18 cellular contexts compared by ENCODE assay signal in the genomic region with DNA sequence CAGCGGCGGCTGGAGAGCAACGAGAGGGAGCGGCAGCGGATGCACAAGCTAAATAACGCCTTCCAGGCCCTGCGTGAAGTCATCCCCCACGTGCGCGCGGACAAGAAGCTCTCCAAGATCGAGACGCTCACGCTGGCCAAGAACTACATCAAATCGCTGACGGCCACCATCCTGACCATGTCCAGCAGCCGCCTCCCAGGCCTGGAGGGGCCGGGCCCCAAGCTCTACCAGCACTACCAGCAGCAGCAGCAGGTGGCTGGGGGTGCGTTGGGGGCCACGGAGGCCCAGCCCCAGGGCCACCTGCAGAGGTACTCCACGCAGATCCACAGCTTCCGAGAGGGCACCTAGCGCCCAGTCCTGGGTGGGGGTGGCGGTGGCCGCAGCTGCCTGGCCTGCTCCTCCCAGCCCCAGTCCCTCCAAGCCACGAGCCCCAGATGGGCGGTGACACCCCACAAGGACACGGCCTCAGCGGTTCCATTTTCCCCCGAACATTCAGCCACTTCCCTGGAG. TPM values are rescaled to one million over a fixed set of nuclear protein-coding genes. Genes with fewer than 3 reads are reported as not detected.
A peak's percentile ranks its signal among the peaks of the same experiment; 100 is the strongest.
DNase-seq lines count a peak whose midpoint lies in the region; ATAC-seq and TF ChIP-seq lines count a peak whose summit lies in the region.
"Had no signal": no experiment of that assay in that cellular context is flagged by ENCODE, and none has a peak within 500 bp of the region (broad histone marks: within the 10 kb centered on the region; RNA-seq: fewer than 3 reads in every experiment).

No MANE protein-coding gene starts in this region.

- peaks cover 4% of the 10 kb centered on the region for H3K4me1 Mint-ChIP-seq in endothelial cell (ENCODE audit: unreplicated experiment)

- H3K27me3 Mint-ChIP-seq in endothelial cell (ENCODE audit: unreplicated experiment): peaks cover 9% of the 10 kb centered on the region
- H3K27me3 Mint-ChIP-seq: activated CD4-positive, alpha-beta memory T cell treated with anti-CD3 and anti-CD28 coated beads, Interleukin-2, amount 10 ng/mL, durations not matched to agents 7 days and 5 days had no signal

- TF ChIP-seq CTCF in GM06990 (IDR thresholded peaks at IDR 0.05; ENCODE audit: insufficient read depth, low read length, poor library complexity, severe bottlenecking) (no peak), endothelial cell (IDR thresholded peaks at IDR 0.05; ENCODE audit: unreplicated experiment) (no peak), osteoblast (IDR thresholded peaks at IDR 0.05; ENCODE audit: extremely low read depth, low read depth, low read length) (no peak)

- H2AFZ ChIP-seq in osteoblast (ENCODE audit: low read length): no peak overlapping the region

- no peak overlapping the region for H3K27ac Mint-ChIP-seq in endothelial cell (ENCODE audit: unreplicated experiment)
- H3K27ac Mint-ChIP-seq: activated CD4-positive, alpha-beta memory T cell treated with anti-CD3 and anti-CD28 coated beads, Interleukin-2, amount 10 ng/mL, durations not matched to agents 7 days and 5 days; activated T-helper 1 cell treated with anti-CD3 and anti-CD28 coated beads, Interleukin-12 subunit alpha, Interleukin-12 subunit beta, Interleukin-2, Interleukin-4 antibody, amounts not matched to agents 30 ng/mL and 10 ng/mL and 1 ng/mL, durations not matched to agents 14 hours and 24 hours and 36 hours had no signal

- H3K36me3 ChIP-seq in BLaER1 (peaks cover 20% of the 10 kb centered on the region), GM06990 (ENCODE audit: control insufficient read depth, insufficient read depth, low read length) (no peaks in the 10 kb centered on the region; the same call in none of the 2 replicates), osteoblast (ENCODE audit: insufficient read depth, low read length) (no peaks in the 10 kb centered on the region)

- H3K27ac ChIP-seq in BLaER1 (no peak overlapping the region), osteoblast (ENCODE audit: low read depth, low read length) (no peak overlapping the region)
- H3K27ac ChIP-seq: thoracic aorta had no signal

- no peaks in the 10 kb centered on the region for H3K79me2 ChIP-seq in osteoblast (ENCODE audit: insufficient read depth, low read length)

- H3K27me3 ChIP-seq in BLaER1 (no peaks in the 10 kb centered on the region), GM06990 (replicated peaks; ENCODE audit: control insufficient read depth, insufficient read depth, low read length) (no peaks in the 10 kb centered on the region), osteoblast (ENCODE audit: insufficient read depth, low read length) (no peaks in the 10 kb centered on the region)

- no peaks in the 10 kb centered on the region for H4K20me1 ChIP-seq in BLaER1
- no peaks in the 10 kb centered on the region for H4K20me1 ChIP-seq in osteoblast (ENCODE audit: insufficient read depth, low read length)

- H3K4me2 ChIP-seq in BLaER1: peak overlapping the region; percentile 69; the same call in 1 of the 2 replicates
- H3K4me2 ChIP-seq in osteoblast (ENCODE audit: insufficient read depth, low read length): no peak overlapping the region

- DNase-seq in GM06990 (ENCODE audit: extremely low read depth, insufficient read length) (no peak), endothelial cell (ENCODE audit: low spot score) (no peak), osteoblast (ENCODE audit: insufficient read length, low spot score, missing footprints) (peak; percentile 70), kidney tubule cell (ENCODE audit: low spot score) (no peak)
- DNase-seq in NK-92 treated with Interleukin-12 subunit alpha and Interleukin-12 subunit beta, amount 100 ng/mL, for 24 hours (lab: John Stamatoyannopoulos, UW): no peak
- DNase-seq: activated CD4-positive, alpha-beta memory T cell treated with anti-CD3 and anti-CD28 coated beads, Interleukin-2, amount 10 ng/mL, durations not matched to agents 7 days and 5 days; AML-193; DMS79 treated with DMSO at 0.1 percent for 48 hours; foreskin fibroblast; KBM-7; naive thymus-derived CD4-positive, alpha-beta T cell; NCI-H1092 treated with DMSO at 0.1 percent for 48 hours; stimulated activated CD4-positive, alpha-beta T cell treated with anti-CD3 and anti-CD28 coated beads, Interleukin-1b, Interleukin-23, amount 100 ng/mL, for 48 hours had no signal

- H3K9me3 ChIP-seq in BLaER1 (no peaks in the 10 kb centered on the region), osteoblast (ENCODE audit: low read depth, low read length) (no peaks in the 10 kb centered on the region)
- H3K9me3 ChIP-seq: thoracic aorta had no signal

- no peak overlapping the region for H3K9ac ChIP-seq in BLaER1

- no peak overlapping the region for H3K4me3 ChIP-seq in BLaER1
- H3K4me3 ChIP-seq in GM06990 (replicated peaks; ENCODE audit: low read depth, low read length): peak overlapping the region; percentile 13; the same call in 1 of the 2 replicates
- no peak overlapping the region for H3K4me3 ChIP-seq in osteoblast (ENCODE audit: insufficient read depth, low read length)
- H3K4me3 ChIP-seq: thoracic aorta had no signal

- H3K4me3 Mint-ChIP-seq in endothelial cell (ENCODE audit: unreplicated experiment): peak overlapping the region; percentile 25

- ATAC-seq in HG02798 (IDR thresholded peaks at IDR 0.05; ENCODE audit: poor library complexity, unreplicated experiment): no peak
- ATAC-seq in GM19324 (IDR thresholded peaks at IDR 0.05; ENCODE audit: low FRiP score, unreplicated experiment): no peak
- ATAC-seq: naive thymus-derived CD4-positive, alpha-beta T cell had no signal

- peaks cover under 1% of the 10 kb centered on the region for H3K36me3 Mint-ChIP-seq in endothelial cell (ENCODE audit: low read depth, unreplicated experiment)

- peaks cover 24% of the 10 kb centered on the region for H3K4me1 ChIP-seq in BLaER1
- no peaks in the 10 kb centered on the region for H3K4me1 ChIP-seq in osteoblast (ENCODE audit: insufficient read depth, low read length)

- H3K9me3 Mint-ChIP-seq in endothelial cell (ENCODE audit: unreplicated experiment): no peaks in the 10 kb centered on the region
- H3K9me3 Mint-ChIP-seq: activated CD4-positive, alpha-beta memory T cell treated with anti-CD3 and anti-CD28 coated beads, Interleukin-2, amount 10 ng/mL, durations not matched to agents 7 days and 5 days; activated T-helper 1 cell treated with anti-CD3 and anti-CD28 coated beads, Interleukin-12 subunit alpha, Interleukin-12 subunit beta, Interleukin-2, Interleukin-4 antibody, amounts not matched to agents 30 ng/mL and 10 ng/mL and 1 ng/mL, durations not matched to agents 14 hours and 24 hours and 36 hours; naive thymus-derived CD4-positive, alpha-beta T cell had no signal

RNA-seq across cellular contexts. Expression of gene BHLHA15, which starts 1.3 kb away (rescaled TPM):
- 1.2 TPM for total RNA-seq in endothelial cell (ENCODE audit: unreplicated experiment)
- total RNA-seq in osteoblast: not detected in 2 replicates
- total RNA-seq: thoracic aorta had no signal

RNA-seq across cellular contexts. Expression of gene TECPR1, which starts 39.4 kb away (rescaled TPM):
- total RNA-seq in endothelial cell (ENCODE audit: unreplicated experiment) (129 TPM), osteoblast (20.3 and 22.4 TPM in 2 replicates)
